In genomic region chr1:68141079-68141800, GRCh38 we compare ENCODE assay signal across 8 cellular contexts.
DNase-seq lines count a peak whose midpoint lies in the region; ATAC-seq and TF ChIP-seq lines count a peak whose summit lies in the region.

No MANE protein-coding gene starts in this region.

- H2AFZ ChIP-seq in parathyroid adenoma: peak overlapping the region; percentile 11

- no peaks in the 10 kb centered on the region for H3K36me3 ChIP-seq in parathyroid adenoma (ENCODE audit: control insufficient read depth, insufficient read depth, low read length)

- CTCF ChIA-PET in activated CD8-positive, alpha-beta memory T cell treated with anti-CD3 and anti-CD28 coated beads, Interleukin-2, amount 10 ng/mL, durations not matched to agents 7 days and 5 days (lab: Charles Lee): no interaction called here

- no peak overlapping the region for H3K4me2 ChIP-seq in parathyroid adenoma (ENCODE audit: low read length)

- intact Hi-C loops in left ventricle myocardium superior (cut with micrococcal nuclease) (no loop called here), lower leg skin (cut with DNase I; ENCODE audit: low total_unique reads) (no loop called here)

- H3K79me2 ChIP-seq in parathyroid adenoma: no peaks in the 10 kb centered on the region

- no peaks in the 10 kb centered on the region for H3K27me3 ChIP-seq in parathyroid adenoma (ENCODE audit: control insufficient read depth, insufficient read depth, low read length)

- H3K9me3 Mint-ChIP-seq in activated CD8-positive, alpha-beta memory T cell treated with anti-CD3 and anti-CD28 coated beads, Interleukin-2, amount 10 ng/mL, durations not matched to agents 7 days and 5 days (ENCODE audit: low read depth): no peaks in the 10 kb centered on the region

- H3K4me1 ChIP-seq in parathyroid adenoma: peaks cover 13% of the 10 kb centered on the region

- TF ChIP-seq CTCF in parathyroid adenoma (IDR thresholded peaks at IDR 0.05) (no peak), lower leg skin (IDR thresholded peaks at IDR 0.05) (no peak)

- H3K36me3 Mint-ChIP-seq in activated CD8-positive, alpha-beta memory T cell treated with anti-CD3 and anti-CD28 coated beads, Interleukin-2, amount 10 ng/mL, durations not matched to agents 7 days and 5 days: no peaks in the 10 kb centered on the region

- DNase-seq in AG08396 (ENCODE audit: low spot score) (peak; percentile 20), astrocyte of the hippocampus (ENCODE audit: low read depth, low spot score) (peak; percentile 91), left ventricle myocardium superior (no peak), SKM-1 treated with dmso at 0.1 percent for 144 hours (lab: John Stamatoyannopoulos, UW; ENCODE audit: unreplicated experiment) (no peak), SW 1271 (lab: John Stamatoyannopoulos, UW) (no peak), lower leg skin (ENCODE audit: low spot score in 2 of 2) (no peak)
- no peak for DNase-seq in activated CD8-positive, alpha-beta memory T cell treated with anti-CD3 and anti-CD28 coated beads, Interleukin-2, amount 10 ng/mL, durations not matched to agents 7 days and 5 days

- H3K27ac ChIP-seq in parathyroid adenoma: peak overlapping the region; percentile 36

- no peak overlapping the region for H3K9ac ChIP-seq in parathyroid adenoma

- H3K27ac Mint-ChIP-seq in activated CD8-positive, alpha-beta memory T cell treated with anti-CD3 and anti-CD28 coated beads, Interleukin-2, amount 10 ng/mL, durations not matched to agents 7 days and 5 days: no peak overlapping the region

- H3K4me3 ChIP-seq in parathyroid adenoma (ENCODE audit: low read depth, low read length): no peak overlapping the region
- H3K4me3 ChIP-seq in lower leg skin (ENCODE audit: low read depth, poor library complexity, severe bottlenecking): no peak overlapping the region

- H3K4me1 Mint-ChIP-seq in activated CD8-positive, alpha-beta memory T cell treated with anti-CD3 and anti-CD28 coated beads, Interleukin-2, amount 10 ng/mL, durations not matched to agents 7 days and 5 days: no peaks in the 10 kb centered on the region

- H3K4me3 Mint-ChIP-seq in activated CD8-positive, alpha-beta memory T cell treated with anti-CD3 and anti-CD28 coated beads, Interleukin-2, amount 10 ng/mL, durations not matched to agents 7 days and 5 days: no peak overlapping the region

- peak; percentile 36 for ATAC-seq in left ventricle myocardium superior
- ATAC-seq in activated CD8-positive, alpha-beta memory T cell treated with anti-CD3 and anti-CD28 coated beads, Interleukin-2, amount 10 ng/mL, durations not matched to agents 7 days and 5 days: no peak

- TF ChIP-seq POLR2A in lower leg skin (IDR thresholded peaks at IDR 0.05): no peak

- WGBS in lower leg skin, 2 donors: 75 to 84% methylated on average over 10 of the region's 10 CpGs

- no peaks in the 10 kb centered on the region for H3K27me3 Mint-ChIP-seq in activated CD8-positive, alpha-beta memory T cell treated with anti-CD3 and anti-CD28 coated beads, Interleukin-2, amount 10 ng/mL, durations not matched to agents 7 days and 5 days

- no peaks in the 10 kb centered on the region for H3K9me3 ChIP-seq in parathyroid adenoma (ENCODE audit: control insufficient read depth, low read length)

Comparison
In these comparisons a context has a peak if more than half of its experiments do, and no peak if none do; other contexts are left out.
1. DNase-seq: peak in AG08396 (single experiment) and astrocyte of the hippocampus (single experiment); none in left ventricle myocardium superior (single experiment), SKM-1 treated with dmso at 0.1 percent for 144 hours (single experiment), SW 1271 (0 of 2), activated CD8-positive, alpha-beta memory T cell treated with anti-CD3 and anti-CD28 coated beads, Interleukin-2, amount 10 ng/mL, durations not matched to agents 7 days and 5 days (single experiment) and lower leg skin (0 of 2).